15 cellular contexts compared by ENCODE assay signal in genomic region chr2:119574108-119574815, GRCh38. TPM values are rescaled to one million over a fixed set of nuclear protein-coding genes. Genes with fewer than 3 reads are reported as not detected.
DNase-seq lines count a peak whose midpoint lies in the region; ATAC-seq and TF ChIP-seq lines count a peak whose summit lies in the region.
"Had no signal": no experiment of that assay in that cellular context is flagged by ENCODE, and none has a peak within 500 bp of the region (broad histone marks: within the 10 kb centered on the region; RNA-seq: fewer than 3 reads in every experiment).

No MANE protein-coding gene starts in this region.

- H3K36me3 ChIP-seq in tibial artery, result no peaks in the 10 kb centered on the region
- H3K36me3 ChIP-seq: BE2C, right lobe of liver, vagina had no signal

- no peak overlapping the region for H3K4me3 ChIP-seq in tibial artery
- H3K4me3 ChIP-seq: PC-9, right lobe of liver, vagina had no signal

- no peak for TF ChIP-seq CTCF in tibial artery (IDR thresholded peaks at IDR 0.05)

- ATAC-seq in GM18502 (IDR thresholded peaks at IDR 0.05; ENCODE audit: poor library complexity, unreplicated experiment) (peak; percentile 99), GM19438 (IDR thresholded peaks at IDR 0.05; ENCODE audit: low read depth, unreplicated experiment) (peak; percentile 94), HG02840 (IDR thresholded peaks at IDR 0.05; ENCODE audit: low FRiP score, unreplicated experiment) (peak; percentile 98), HG03460 (IDR thresholded peaks at IDR 0.05; ENCODE audit: unreplicated experiment) (peak; percentile 99)
- ATAC-seq: right lobe of liver had no signal

- peaks cover 0 to under 1% (median 0%) of the 10 kb centered on the region in 4 donors for H3K4me1 ChIP-seq in tibial artery
- H3K4me1 ChIP-seq: BE2C, vagina had no signal

- no peak for DNase-seq in NCI-H2227 (lab: John Stamatoyannopoulos, UW; ENCODE audit: unreplicated experiment)
- no peak for DNase-seq in islet precursor cell
- no peak for DNase-seq in tibial artery
- no peak for DNase-seq in A172 (ENCODE audit: low spot score)
- DNase-seq: BE2C, GDM1, NCI-H1436, PC-9, right lobe of liver had no signal

- H3K9me3 ChIP-seq in tibial artery, result peaks cover 0 to 2% (median 0%) of the 10 kb centered on the region in 3 donors
- H3K9me3 ChIP-seq: BE2C, right lobe of liver, vagina had no signal

- no peaks in the 10 kb centered on the region for H3K27me3 ChIP-seq in tibial artery
- H3K27me3 ChIP-seq: BE2C, right lobe of liver, vagina had no signal

- intact Hi-C loops in tibial artery (cut with DNase I; ENCODE audit: low total_unique reads), result loop anchor here (10.0 kb wide), 1 partner anchor 1531 kb away; no protein-coding TSS in a partner anchor

- H3K27ac ChIP-seq in tibial artery, result no peak overlapping the region
- H3K27ac ChIP-seq: PC-9, right lobe of liver, vagina had no signal

RNA-seq across cellular contexts. Expression of gene CFAP221, which starts 30.0 kb away (rescaled TPM):
- total RNA-seq in A172 (2014; rRNA removed; shearing (Covaris generic)), result 0.22 and 0.57 TPM in 2 replicates
- total RNA-seq: activated T-helper 1 cell treated with anti-CD3 and anti-CD28 coated beads, Interleukin-12 subunit alpha, Interleukin-12 subunit beta, Interleukin-2, Interleukin-4 antibody, amounts not matched to agents 30 ng/mL and 10 ng/mL and 1 ng/mL, durations not matched to agents 14 hours and 24 hours and 36 hours; PC-9 had no signal

RNA-seq across cellular contexts. Expression of gene SCTR, which starts 50.0 kb away (rescaled TPM):
- not detected in 2 replicates for total RNA-seq in A172 (2014; rRNA removed; shearing (Covaris generic))
- total RNA-seq: activated T-helper 1 cell treated with anti-CD3 and anti-CD28 coated beads, Interleukin-12 subunit alpha, Interleukin-12 subunit beta, Interleukin-2, Interleukin-4 antibody, amounts not matched to agents 30 ng/mL and 10 ng/mL and 1 ng/mL, durations not matched to agents 14 hours and 24 hours and 36 hours; PC-9; vagina had no signal
